8 cellular contexts compared by ENCODE assay signal in the genomic region with DNA sequence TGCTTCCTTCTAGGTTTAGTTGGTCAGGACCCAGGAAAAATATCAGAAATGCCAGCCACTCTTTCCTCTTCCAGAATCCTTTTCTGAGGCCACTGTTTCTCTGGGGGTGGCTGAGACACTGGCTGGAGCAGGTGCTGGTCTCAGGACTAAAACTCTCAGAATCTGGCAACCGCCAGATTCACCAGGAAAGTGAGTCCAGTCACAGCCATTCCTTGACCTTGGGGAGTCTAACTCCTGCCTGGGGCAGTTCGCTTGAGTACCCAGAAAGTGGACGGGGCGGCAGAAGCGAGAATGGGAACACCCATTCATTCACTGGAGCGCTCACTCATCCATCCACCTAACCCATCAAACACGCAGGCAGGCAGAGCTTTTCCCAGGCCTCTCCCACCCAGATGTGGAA. TPM values are rescaled to one million over a fixed set of nuclear protein-coding genes. Genes with fewer than 3 reads are reported as not detected.
DNase-seq lines count a peak whose midpoint lies in the region; ATAC-seq and TF ChIP-seq lines count a peak whose summit lies in the region.
"Not testable (repeated sequence)": the region's sequence is repeated elsewhere in the genome, so short reads cannot be mapped to it uniquely, and the experiment has no call there.

No MANE protein-coding gene starts in this region.

- H3K36me3 ChIP-seq in BLaER1 treated with 17β-estradiol and CSF1 and Interleukin-3, amounts not matched to agents 10 nM and 100 nM; RWPE2 (ENCODE audit: low read depth); ascending aorta; mesenchymal stem cell (ENCODE audit: control insufficient read depth in 1 of 2, insufficient read depth in 2 of 2, low read depth in 1 of 2, low read length in 2 of 2); thoracic aorta: not testable (repeated sequence)

- TF ChIP-seq CTCF in HFFc6 (IDR thresholded peaks at IDR 0.05); RWPE2 (IDR thresholded peaks at IDR 0.05; ENCODE audit: poor library complexity, severe bottlenecking); ascending aorta (IDR thresholded peaks at IDR 0.05); chondrocyte (IDR thresholded peaks at IDR 0.05); osteocyte (IDR thresholded peaks at IDR 0.05); thoracic aorta (IDR thresholded peaks at IDR 0.05): not testable (repeated sequence)

- H2AFZ ChIP-seq in mesenchymal stem cell (ENCODE audit: low read depth, low read length): not testable (repeated sequence)

- H3K4me3 Mint-ChIP-seq in HFFc6: peak overlapping the region; percentile 65; the same call in 1 of the 2 replicates
- H3K4me3 Mint-ChIP-seq in chondrocyte (ENCODE audit: unreplicated experiment); osteocyte (ENCODE audit: unreplicated experiment): not testable (repeated sequence)

- H3K27ac Mint-ChIP-seq in HFFc6 (peak overlapping the region; percentile 99), chondrocyte (ENCODE audit: unreplicated experiment) (peak overlapping the region; percentile 100), osteocyte (ENCODE audit: unreplicated experiment) (peak overlapping the region; percentile 98)

- H3K9me3 ChIP-seq in BLaER1 treated with 17β-estradiol and CSF1 and Interleukin-3, amounts not matched to agents 10 nM and 100 nM (replicated peaks in 1 of 11): peaks cover 11 to 33% (median 29%) of the 10 kb centered on the region in 11 experiments; a peak in 21 of 22 replicates
- not testable (repeated sequence) for H3K9me3 ChIP-seq in RWPE2 (ENCODE audit: severe bottlenecking); ascending aorta; thoracic aorta
- peaks cover 13% of the 10 kb centered on the region for H3K9me3 ChIP-seq in mesenchymal stem cell (ENCODE audit: control insufficient read depth, low read length)

- not testable (repeated sequence) for H4K8ac ChIP-seq in mesenchymal stem cell (ENCODE audit: low read length)

- peaks cover 11% of the 10 kb centered on the region for H3K9me3 Mint-ChIP-seq in HFFc6
- not testable (repeated sequence) for H3K9me3 Mint-ChIP-seq in chondrocyte (ENCODE audit: low read depth); osteocyte (ENCODE audit: unreplicated experiment)

- intact Hi-C loops in ascending aorta (cut with DNase I): loop anchor here (2.0 to 5.0 kb wide), 2 partner anchors 41 to 52 kb away; a partner anchor contains a TSS

- peak overlapping the region in 7 of 11 experiments; percentile 34 to 85 (median 68); a peak in 11 of 22 replicates for H3K27ac ChIP-seq in BLaER1 treated with 17β-estradiol and CSF1 and Interleukin-3, amounts not matched to agents 10 nM and 100 nM
- peak overlapping the region; percentile 13 for H3K27ac ChIP-seq in RWPE2 (ENCODE audit: poor library complexity, severe bottlenecking)
- H3K27ac ChIP-seq in ascending aorta: peak overlapping the region; percentile 64 to 74
- H3K27ac ChIP-seq in mesenchymal stem cell (ENCODE audit: low read length, poor library complexity, severe bottlenecking): peak overlapping the region; percentile 93
- H3K27ac ChIP-seq in thoracic aorta: peak overlapping the region; percentile 61 to 73

- H4K91ac ChIP-seq in mesenchymal stem cell (ENCODE audit: low read length): peak overlapping the region; percentile 82

- peaks cover 20 to 57% (median 25%) of the 10 kb centered on the region in 10 experiments for H3K4me1 ChIP-seq in BLaER1 treated with 17β-estradiol and CSF1 and Interleukin-3, amounts not matched to agents 10 nM and 100 nM
- not testable (repeated sequence) for H3K4me1 ChIP-seq in RWPE2 (ENCODE audit: insufficient read depth, poor library complexity, severe bottlenecking); ascending aorta
- H3K4me1 ChIP-seq in mesenchymal stem cell (ENCODE audit: control insufficient read depth, insufficient read depth, low read depth, low read length) (peaks cover 18% of the 10 kb centered on the region), thoracic aorta (ENCODE audit: control insufficient read depth in 1 of 2, low read depth in 2 of 2) (peaks cover 0 to 14% of the 10 kb centered on the region in 2 donors)

- H2AK5ac ChIP-seq in mesenchymal stem cell (ENCODE audit: low read length, severe bottlenecking): peak overlapping the region; percentile 68

- not testable (repeated sequence) for H3K27me3 Mint-ChIP-seq in HFFc6 (ENCODE audit: insufficient read depth); chondrocyte (ENCODE audit: low read depth); osteocyte (ENCODE audit: unreplicated experiment)

- H3K9ac ChIP-seq in BLaER1 treated with 17β-estradiol and CSF1 and Interleukin-3, amounts not matched to agents 10 nM and 100 nM: peak overlapping the region in 3 of 11 experiments; percentile 53 to 71 (median 70); a peak in 4 of 22 replicates
- peak overlapping the region; percentile 75 for H3K9ac ChIP-seq in mesenchymal stem cell (ENCODE audit: low read length)

- not testable (repeated sequence) for H3K36me3 Mint-ChIP-seq in HFFc6 (ENCODE audit: low read depth); chondrocyte (ENCODE audit: low read depth); osteocyte (ENCODE audit: unreplicated experiment)

- peak overlapping the region; percentile 64 to 73 for H3K18ac ChIP-seq in mesenchymal stem cell (ENCODE audit: low read depth in 1 of 2, low read length in 2 of 2)

- not testable (repeated sequence) for H4K20me1 ChIP-seq in BLaER1 treated with 17β-estradiol and CSF1 and Interleukin-3, amounts not matched to agents 10 nM and 100 nM

- peak overlapping the region in 5 of 11 experiments; percentile 5 to 94 (median 43); a peak in 6 of 22 replicates for H3K4me2 ChIP-seq in BLaER1 treated with 17β-estradiol and CSF1 and Interleukin-3, amounts not matched to agents 10 nM and 100 nM
- H3K4me2 ChIP-seq in mesenchymal stem cell (ENCODE audit: low read length, poor library complexity, severe bottlenecking): not testable (repeated sequence)

- not testable (repeated sequence) for H3K79me1 ChIP-seq in mesenchymal stem cell (replicated peaks; ENCODE audit: low read length, poor library complexity, severe bottlenecking)

- not testable (repeated sequence) for H3K14ac ChIP-seq in mesenchymal stem cell (ENCODE audit: low read length in 2 of 2)

- not testable (repeated sequence) for DNase-seq in HFFc6; RWPE2 (ENCODE audit: low spot score); ascending aorta (ENCODE audit: low spot score in 2 of 2); chondrocyte (ENCODE audit: low spot score); osteocyte (ENCODE audit: extremely low spot score, unreplicated experiment); thoracic aorta (ENCODE audit: low spot score)
- peak; percentile 45 for DNase-seq in mesenchymal stem cell

- H2BK5ac ChIP-seq in mesenchymal stem cell (ENCODE audit: low read depth, low read length, poor library complexity, severe bottlenecking): peak overlapping the region; percentile 95

- not testable (repeated sequence) for H3K27me3 ChIP-seq in BLaER1 treated with 17β-estradiol and CSF1 and Interleukin-3, amounts not matched to agents 10 nM and 100 nM; RWPE2 (ENCODE audit: insufficient read depth, poor library complexity, severe bottlenecking); ascending aorta; mesenchymal stem cell (ENCODE audit: control insufficient read depth in 1 of 2, insufficient read depth in 1 of 2, low read length in 2 of 2); thoracic aorta (replicated peaks; ENCODE audit: insufficient read depth)

- 84% methylated on average over 1 of the region's 7 CpGs for WGBS in mesenchymal stem cell

- not testable (repeated sequence) for H2BK15ac ChIP-seq in mesenchymal stem cell (ENCODE audit: low read depth, poor library complexity, severe bottlenecking)

- not testable (repeated sequence) for H2BK120ac ChIP-seq in mesenchymal stem cell (ENCODE audit: low read depth, low read length)

- H3K4me1 Mint-ChIP-seq in HFFc6 (ENCODE audit: low read depth) (peaks cover 47% of the 10 kb centered on the region), chondrocyte (ENCODE audit: low read depth) (peaks cover 32% of the 10 kb centered on the region), osteocyte (ENCODE audit: unreplicated experiment) (peaks cover 42% of the 10 kb centered on the region)

- H3K4ac ChIP-seq in mesenchymal stem cell (ENCODE audit: low read depth in 1 of 2, low read length in 2 of 2): peak overlapping the region; percentile 68 to 82

- not testable (repeated sequence) for H3K4me3 ChIP-seq in BLaER1 treated with 17β-estradiol and CSF1 and Interleukin-3, amounts not matched to agents 10 nM and 100 nM; RWPE2 (ENCODE audit: severe bottlenecking); ascending aorta; mesenchymal stem cell (ENCODE audit: insufficient read depth in 1 of 2, low read depth in 1 of 2, low read length in 2 of 2); thoracic aorta

- H2BK12ac ChIP-seq in mesenchymal stem cell (ENCODE audit: low read length in 2 of 2): peak overlapping the region in 1 of 2 experiments; percentile 63

- H3K23ac ChIP-seq in mesenchymal stem cell (ENCODE audit: low read length in 2 of 2): not testable (repeated sequence)

- ATAC-seq in RWPE2 (ENCODE audit: low read depth); thoracic aorta (ENCODE audit: insufficient number of reproducible peaks, low FRiP score, low read depth): not testable (repeated sequence)

RNA-seq across cellular contexts. Expression of a gene that starts 40.7 kb away (rescaled TPM):
- 10 to 100 TPM; 27.1 to 37.2 (median 33.5) TPM for total RNA-seq in HFFc6 (2021; fragmentation: NEBNext Ultra II Directional; extraction: Animal tissue kit (Norgen Biotek cat#: 25700))
- 100 TPM for total RNA-seq in ascending aorta
- total RNA-seq in chondrocyte: 110 to 139 TPM (median 112 TPM) in 3 replicates
- 34.0 TPM for polyA plus RNA-seq in mesenchymal stem cell (2013, experiment 1 of 2)
- polyA plus RNA-seq in mesenchymal stem cell (2013, experiment 2 of 2): 33.7 TPM
- 248 and 257 TPM in 2 replicates for total RNA-seq in osteocyte
- 100 to 1,000 TPM; 195 to 200 TPM for total RNA-seq in thoracic aorta

Comparison
In these comparisons a context has a peak if more than half of its experiments do, and no peak if none do; other contexts are left out.
1. H3K27ac ChIP-seq: peak in every context shown above with its lines; median percentile 93 in mesenchymal stem cell; 69 in ascending aorta; 68 in BLaER1 treated with 17β-estradiol and CSF1 and Interleukin-3, amounts not matched to agents 10 nM and 100 nM; 67 in thoracic aorta; 13 in RWPE2.